ENCODE assay signal across 8 cellular contexts in genomic region chr7:101507791-101508252, GRCh38.
DNase-seq lines count a peak whose midpoint lies in the region; ATAC-seq, FAIRE-seq and TF ChIP-seq lines count a peak whose summit lies in the region.

No MANE protein-coding gene starts in this region.

- no peak overlapping the region for H3K27ac Mint-ChIP-seq in Calu3 (ENCODE audit: unreplicated experiment)
- peak overlapping the region; percentile 17 for H3K27ac Mint-ChIP-seq in activated naive CD8-positive, alpha-beta T cell treated with anti-CD3 and anti-CD28 coated beads, Interleukin-2, amount 10 ng/mL, durations not matched to agents 7 days and 5 days
- peak overlapping the region in 1 of 2 donors; percentile 21 for H3K27ac Mint-ChIP-seq in stimulated activated naive CD8-positive, alpha-beta T cell treated with anti-CD3 and anti-CD28 coated beads, Interleukin-15, amount 100 ng/mL, for 72 hours

- H3K9ac ChIP-seq in OCI-LY1 (ENCODE audit: low read length): no peak overlapping the region
- H3K9ac ChIP-seq in kidney (ENCODE audit: low read length in 2 of 2): no peak overlapping the region

- H3K79me2 ChIP-seq in OCI-LY1 (ENCODE audit: insufficient read depth, low read length): no peaks in the 10 kb centered on the region

- H3K4me2 ChIP-seq in OCI-LY1 (ENCODE audit: low read length): no peak overlapping the region

- intact Hi-C loops in Calu3 (cut with micrococcal nuclease; ENCODE audit: unreplicated experiment): no loop called here
- intact Hi-C loops in kidney (cut with DNase I): no loop called here

- peaks cover 46% of the 10 kb centered on the region for H3K27me3 Mint-ChIP-seq in Calu3 (ENCODE audit: unreplicated experiment)
- H3K27me3 Mint-ChIP-seq in activated naive CD8-positive, alpha-beta T cell treated with anti-CD3 and anti-CD28 coated beads, Interleukin-2, amount 10 ng/mL, durations not matched to agents 7 days and 5 days: peaks cover 5% of the 10 kb centered on the region
- peaks cover 25% of the 10 kb centered on the region for H3K27me3 Mint-ChIP-seq in stimulated activated naive CD8-positive, alpha-beta T cell treated with anti-CD3 and anti-CD28 coated beads, Interleukin-15, amount 100 ng/mL, for 72 hours

- ATAC-seq in activated naive CD8-positive, alpha-beta T cell treated with anti-CD3 and anti-CD28 coated beads, Interleukin-2, amount 10 ng/mL, durations not matched to agents 7 days and 5 days (ENCODE audit: low read depth): no peak
- ATAC-seq in stimulated activated naive CD8-positive, alpha-beta T cell treated with anti-CD3 and anti-CD28 coated beads, Interleukin-15, amount 100 ng/mL, for 72 hours: no peak
- no peak for ATAC-seq in GM18505 (IDR thresholded peaks at IDR 0.05; ENCODE audit: unreplicated experiment)

- H3K4me3 ChIP-seq in OCI-LY1 (ENCODE audit: low read depth, low read length, poor library complexity, severe bottlenecking) (no peak overlapping the region), kidney (ENCODE audit: low read length in 2 of 2) (no peak overlapping the region), coronary artery (no peak overlapping the region)

- H3K9me3 ChIP-seq in OCI-LY1 (ENCODE audit: low read length) (no peaks in the 10 kb centered on the region), kidney (ENCODE audit: control insufficient read depth in 1 of 2, low read length in 2 of 2) (no peaks in the 10 kb centered on the region)

- DNase-seq in Calu3: peak; percentile 47
- DNase-seq in HT-29 (ENCODE audit: low spot score): peak; percentile 75
- DNase-seq in activated naive CD8-positive, alpha-beta T cell treated with anti-CD3 and anti-CD28 coated beads, Interleukin-2, amount 10 ng/mL, durations not matched to agents 7 days and 5 days: no peak
- DNase-seq in kidney: no peak
- peak; percentile 33 to 37 for DNase-seq in stimulated activated naive CD8-positive, alpha-beta T cell treated with anti-CD3 and anti-CD28 coated beads, Interleukin-15, amount 100 ng/mL, for 72 hours
- DNase-seq in coronary artery (ENCODE audit: low spot score): no peak

- CTCF ChIA-PET in Calu3 (lab: Charles Lee): interaction anchor here (0.7 kb wide), 1 partner anchor 28 kb away, joined by 3 read pairs; no protein-coding TSS in a partner anchor

- no peaks in the 10 kb centered on the region for H3K36me3 Mint-ChIP-seq in Calu3 (ENCODE audit: insufficient read depth, unreplicated experiment)
- H3K36me3 Mint-ChIP-seq in activated naive CD8-positive, alpha-beta T cell treated with anti-CD3 and anti-CD28 coated beads, Interleukin-2, amount 10 ng/mL, durations not matched to agents 7 days and 5 days: no peaks in the 10 kb centered on the region

- POLR2A ChIA-PET in activated naive CD8-positive, alpha-beta T cell treated with anti-CD3 and anti-CD28 coated beads, Interleukin-2, amount 10 ng/mL, durations not matched to agents 7 days and 5 days (lab: Charles Lee): interaction anchor here (0.5 kb wide), 1 partner anchor 226 kb away, joined by 3 read pairs; no protein-coding TSS in a partner anchor

- no peak for FAIRE-seq in kidney (lab: Jason Lieb, UNC)

- no peaks in the 10 kb centered on the region for H3K9me3 Mint-ChIP-seq in Calu3 (ENCODE audit: low read depth, unreplicated experiment)
- H3K9me3 Mint-ChIP-seq in activated naive CD8-positive, alpha-beta T cell treated with anti-CD3 and anti-CD28 coated beads, Interleukin-2, amount 10 ng/mL, durations not matched to agents 7 days and 5 days: no peaks in the 10 kb centered on the region
- no peaks in the 10 kb centered on the region for H3K9me3 Mint-ChIP-seq in stimulated activated naive CD8-positive, alpha-beta T cell treated with anti-CD3 and anti-CD28 coated beads, Interleukin-15, amount 100 ng/mL, for 72 hours

- no peak overlapping the region for H3K4me3 Mint-ChIP-seq in Calu3 (ENCODE audit: low read depth, unreplicated experiment)
- H3K4me3 Mint-ChIP-seq in activated naive CD8-positive, alpha-beta T cell treated with anti-CD3 and anti-CD28 coated beads, Interleukin-2, amount 10 ng/mL, durations not matched to agents 7 days and 5 days: peak overlapping the region; percentile 72
- peak overlapping the region in 1 of 2 donors; percentile 65 for H3K4me3 Mint-ChIP-seq in stimulated activated naive CD8-positive, alpha-beta T cell treated with anti-CD3 and anti-CD28 coated beads, Interleukin-15, amount 100 ng/mL, for 72 hours

- H3K27ac ChIP-seq in OCI-LY1 (ENCODE audit: low read depth, low read length, poor library complexity, severe bottlenecking) (no peak overlapping the region), kidney (ENCODE audit: low read depth in 2 of 2, low read length in 2 of 2) (no peak overlapping the region), coronary artery (no peak overlapping the region)

- no peak overlapping the region for H2AFZ ChIP-seq in OCI-LY1 (ENCODE audit: low read length)

- no peak for TF ChIP-seq POLR2A in GM18505 (IDR thresholded peaks at IDR 0.05; ENCODE audit: borderline replicate concordance, extremely low read depth, insufficient read depth, insufficient read length)

- no peaks in the 10 kb centered on the region for H4K20me1 ChIP-seq in OCI-LY1 (ENCODE audit: insufficient read depth, low read length)

- H3K4me1 Mint-ChIP-seq in Calu3 (ENCODE audit: low read depth, unreplicated experiment): peaks cover 10% of the 10 kb centered on the region
- H3K4me1 Mint-ChIP-seq in activated naive CD8-positive, alpha-beta T cell treated with anti-CD3 and anti-CD28 coated beads, Interleukin-2, amount 10 ng/mL, durations not matched to agents 7 days and 5 days: peaks cover 20% of the 10 kb centered on the region
- H3K4me1 Mint-ChIP-seq in stimulated activated naive CD8-positive, alpha-beta T cell treated with anti-CD3 and anti-CD28 coated beads, Interleukin-15, amount 100 ng/mL, for 72 hours: peaks cover 23% of the 10 kb centered on the region

- H3K36me3 ChIP-seq in OCI-LY1 (ENCODE audit: insufficient read depth, low read length) (no peaks in the 10 kb centered on the region), kidney (ENCODE audit: control insufficient read depth in 1 of 2, insufficient read depth in 2 of 2, low read length in 2 of 2) (no peaks in the 10 kb centered on the region)

- no peaks in the 10 kb centered on the region for H3K9me2 ChIP-seq in OCI-LY1 (ENCODE audit: low read depth, low read length)

- H3K27me3 ChIP-seq in OCI-LY1 (ENCODE audit: insufficient read depth, low read length): peaks cover 10% of the 10 kb centered on the region; the same call in 1 of the 2 replicates

- no peaks in the 10 kb centered on the region for H3K4me1 ChIP-seq in OCI-LY1 (ENCODE audit: insufficient read depth, low read length, severe bottlenecking)
- H3K4me1 ChIP-seq in kidney (ENCODE audit: control insufficient read depth in 1 of 2, insufficient read depth in 1 of 2, low read depth in 1 of 2, low read length in 2 of 2): no peaks in the 10 kb centered on the region

- no TSS peak for BruUV-seq in Calu3 (replicated peaks; lab: Mats Ljungman, UMichigan)

- TF ChIP-seq CTCF in Calu3 (IDR thresholded peaks at IDR 0.05; ENCODE audit: unreplicated experiment): peak; percentile 75
- peak; percentile 100 for TF ChIP-seq CTCF in OCI-LY1 (IDR thresholded peaks at IDR 0.05; ENCODE audit: low read length)
- peak; percentile 58 for TF ChIP-seq CTCF in kidney (IDR thresholded peaks at IDR 0.05; ENCODE audit: borderline replicate concordance, extremely low read depth, insufficient read depth)
- no peak for TF ChIP-seq CTCF in coronary artery (IDR thresholded peaks at IDR 0.05)

- no peaks in the 10 kb centered on the region for H3F3A ChIP-seq in OCI-LY1 (ENCODE audit: insufficient read depth, low read length)

Comparison
In these comparisons a context has a peak if more than half of its experiments do, and no peak if none do; other contexts are left out.
1. DNase-seq: peak in Calu3 (single experiment), HT-29 (single experiment) and stimulated activated naive CD8-positive, alpha-beta T cell treated with anti-CD3 and anti-CD28 coated beads, Interleukin-15, amount 100 ng/mL, for 72 hours (2 of 2); none in activated naive CD8-positive, alpha-beta T cell treated with anti-CD3 and anti-CD28 coated beads, Interleukin-2, amount 10 ng/mL, durations not matched to agents 7 days and 5 days (single experiment), kidney (single experiment) and coronary artery (single experiment).